ENCODE assay signal across 1 cellular context in genomic region chr2:144132357-144132756, GRCh38.
TF ChIP-seq lines count a peak whose summit lies in the region.

No MANE protein-coding gene starts in this region.

TF ChIP-seq in GM12878, 131 proteins besides CTCF, POLR2A, EP300 and RAD21 (continued from another document):
- TF ChIP-seq ZNF592 (IDR thresholded peaks at IDR 0.05) (no peak), SP1 (IDR thresholded peaks at IDR 0.05; ENCODE audit: low read depth, low read length) (no peak), ELK1 (IDR thresholded peaks at IDR 0.05; ENCODE audit: low read depth, low read length) (no peak), TCF7 (IDR thresholded peaks at IDR 0.05; ENCODE audit: borderline replicate concordance) (no peak), CREM (IDR thresholded peaks at IDR 0.05; ENCODE audit: low read depth) (no peak), ZBTB40 (IDR thresholded peaks at IDR 0.05; ENCODE audit: borderline replicate concordance) (no peak), USF1 (IDR thresholded peaks at IDR 0.05; ENCODE audit: borderline replicate concordance, extremely low read length, insufficient read depth, low read depth, low read length) (no peak), SMC3 (IDR thresholded peaks at IDR 0.05; ENCODE audit: borderline replicate concordance, low read length) (no peak), MAX (IDR thresholded peaks at IDR 0.05; ENCODE audit: low read depth, low read length) (no peak), JUND (IDR thresholded peaks at IDR 0.05; ENCODE audit: low read depth, low read length) (no peak), SKIL (IDR thresholded peaks at IDR 0.05; ENCODE audit: low read depth, poor library complexity, severe bottlenecking) (no peak), REST (IDR thresholded peaks at IDR 0.05; ENCODE audit: low read depth, low read length) (no peak), ATF7 (IDR thresholded peaks at IDR 0.05; ENCODE audit: low read depth) (no peak), NR2F1 (conservative IDR thresholded peaks at IDR 0.05) (no peak), RELA (IDR thresholded peaks at IDR 0.05; ENCODE audit: borderline replicate concordance, partially characterized antibody) (no peak)
